ENCODE assay signal across 14 cellular contexts in the genomic region with DNA sequence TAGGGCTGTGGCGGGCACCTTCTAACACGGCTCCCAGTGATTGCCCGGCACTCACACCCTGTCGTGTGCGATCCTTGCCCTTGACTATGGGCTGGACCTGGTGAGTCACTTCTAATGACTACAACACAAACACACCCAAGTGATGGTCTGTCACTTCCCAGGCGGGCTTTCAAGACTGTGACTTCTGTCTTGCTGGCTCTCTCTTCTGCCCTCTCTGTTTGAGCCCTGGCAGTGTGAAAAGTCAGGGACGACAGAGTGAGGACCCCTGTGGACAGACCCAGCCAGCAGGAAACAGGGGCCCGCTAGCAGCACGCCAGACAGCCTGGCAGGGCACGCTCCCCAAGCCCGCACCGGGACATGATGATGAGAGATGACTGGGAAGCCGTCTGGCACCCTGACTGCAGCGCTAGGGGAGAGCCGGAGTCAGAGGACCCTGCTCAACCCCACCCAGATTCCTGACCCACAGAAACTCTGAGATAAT. TPM values are rescaled to one million over a fixed set of nuclear protein-coding genes. Genes with fewer than 3 reads are reported as not detected.
A peak's percentile ranks its signal among the peaks of the same experiment; 100 is the strongest.
DNase-seq lines count a peak whose midpoint lies in the region; ATAC-seq and TF ChIP-seq lines count a peak whose summit lies in the region.
"Had no signal": no experiment of that assay in that cellular context is flagged by ENCODE, and none has a peak within 500 bp of the region (broad histone marks: within the 10 kb centered on the region; RNA-seq: fewer than 3 reads in every experiment).

No MANE protein-coding gene starts in this region.

- H3K9me3 ChIP-seq in BLaER1 (peaks cover 36% of the 10 kb centered on the region), duodenal mucosa (ENCODE audit: control insufficient read depth in 1 of 2, low read length in 2 of 2) (no peaks in the 10 kb centered on the region), mucosa of descending colon (no peaks in the 10 kb centered on the region)
- H3K9me3 ChIP-seq: heart left ventricle had no signal

- no peak overlapping the region for H3K4me3 ChIP-seq in BLaER1
- peak overlapping the region; percentile 50 to 60 for H3K4me3 ChIP-seq in duodenal mucosa (ENCODE audit: low read depth in 1 of 2, low read length in 2 of 2)
- H3K4me3 ChIP-seq in mucosa of descending colon = no peak overlapping the region
- H3K4me3 ChIP-seq: heart left ventricle had no signal

- no peaks in the 10 kb centered on the region for H4K20me1 ChIP-seq in BLaER1

- TF ChIP-seq CTCF in mucosa of descending colon (IDR thresholded peaks at IDR 0.05) = no peak

- ATAC-seq in mucosa of descending colon = peak; percentile 98
- ATAC-seq in GM18511 (IDR thresholded peaks at IDR 0.05; ENCODE audit: unreplicated experiment) = no peak
- ATAC-seq in HG03135 (IDR thresholded peaks at IDR 0.05; ENCODE audit: unreplicated experiment) = no peak

- intact Hi-C loops in mucosa of descending colon (cut with DNase I, micrococcal nuclease) = no loop called here

- H3K27me3 ChIP-seq in BLaER1 (no peaks in the 10 kb centered on the region), duodenal mucosa (ENCODE audit: control insufficient read depth in 1 of 2, insufficient read depth in 2 of 2, low read length in 2 of 2) (no peaks in the 10 kb centered on the region)
- H3K27me3 ChIP-seq: heart left ventricle had no signal

- H3K27ac ChIP-seq in BLaER1 (0 out of 2 replicates have a peak overlapping the region, but pooled peaks have one; percentile 12), duodenal mucosa (ENCODE audit: low read depth, low read length) (peak overlapping the region; percentile 74)
- H3K27ac ChIP-seq: heart left ventricle, parathyroid adenoma had no signal

- H3K4me2 ChIP-seq in BLaER1 = peak overlapping the region; percentile 44

- H3K9ac ChIP-seq in BLaER1 (no peak overlapping the region), duodenal mucosa (ENCODE audit: low read depth in 1 of 2, low read length in 2 of 2) (peak overlapping the region; percentile 35 to 49)
- H3K9ac ChIP-seq: parathyroid adenoma had no signal

- H3K36me3 ChIP-seq in BLaER1 (peaks cover 40% of the 10 kb centered on the region), duodenal mucosa (ENCODE audit: control insufficient read depth in 1 of 2, insufficient read depth in 2 of 2, low read length in 2 of 2) (peaks cover 2 to 3% of the 10 kb centered on the region in 2 donors), mucosa of descending colon (ENCODE audit: low read depth) (no peaks in the 10 kb centered on the region)

- DNase-seq in LoVo (ENCODE audit: low spot score) (peak; percentile 89), mucosa of descending colon (peak; percentile 80 to 86 (median 84)), HuH-7 (ENCODE audit: low spot score) (no peak), NCI-H2227 treated with DMSO at 0.1 percent for 48 hours (lab: John Stamatoyannopoulos, UW) (no peak)
- DNase-seq: activated CD8-positive, alpha-beta memory T cell treated with anti-CD3 and anti-CD28 coated beads for 24 hours; GF-D8; heart left ventricle; OCI-M1; T-helper 9 cell had no signal

- peaks cover 28% of the 10 kb centered on the region for H3K4me1 ChIP-seq in BLaER1
- peaks cover 12 to 43% of the 10 kb centered on the region in 2 donors for H3K4me1 ChIP-seq in duodenal mucosa (ENCODE audit: control insufficient read depth in 1 of 2, insufficient read depth in 2 of 2, low read length in 2 of 2)
- H3K4me1 ChIP-seq in mucosa of descending colon (ENCODE audit: low read depth) = peaks cover 31% of the 10 kb centered on the region

RNA-seq across cellular contexts. Expression of gene KIF16B, which starts 43.0 kb away (rescaled TPM):
- 10 to 100 TPM; 48.5 to 81.7 (median 65.1) TPM for total RNA-seq in mucosa of descending colon

Comparison
In these comparisons a context has a peak if more than half of its experiments do, and no peak if none do; other contexts are left out.
1. H3K4me3 ChIP-seq: peak in duodenal mucosa (2 of 2); none in BLaER1 (single experiment) and mucosa of descending colon (single experiment).
2. DNase-seq: peak in LoVo (single experiment) and mucosa of descending colon (3 of 3); none in HuH-7 (single experiment) and NCI-H2227 treated with DMSO at 0.1 percent for 48 hours (single experiment).